ENCODE assay signal across 29 cellular contexts in genomic region chr20:50207026-50207425, GRCh38.
"Had no signal": no experiment of that assay in that cellular context is flagged by ENCODE, and none has a peak within 500 bp of the region (broad histone marks: within the 10 kb centered on the region; RNA-seq: fewer than 3 reads in every experiment).

No MANE protein-coding gene starts in this region.

- H3K36me3 Mint-ChIP-seq: stimulated activated effector memory CD8-positive, alpha-beta T cell treated with anti-CD3 and anti-CD28 coated beads, Interleukin-12 subunit alpha, Interleukin-12 subunit beta, amount 100 ng/mL, for 72 hours had no signal

- H3K4me1 ChIP-seq: parathyroid adenoma, psoas muscle, right lobe of liver, sigmoid colon, suprapubic skin, testis, tibial artery, transverse colon, upper lobe of right lung, uterus had no signal

- H3K9ac ChIP-seq: parathyroid adenoma had no signal

- H3K79me2 ChIP-seq: parathyroid adenoma had no signal

- H3K36me3 ChIP-seq: ovary, right lobe of liver, sigmoid colon, stomach, suprapubic skin, tibial artery, transverse colon, upper lobe of right lung, uterus had no signal

- H3K27ac ChIP-seq: ovary, parathyroid adenoma, psoas muscle, right lobe of liver, sigmoid colon, stomach, suprapubic skin, testis, tibial artery, transverse colon, upper lobe of right lung, uterus had no signal

- DNase-seq: naive B cell; naive thymus-derived CD8-positive, alpha-beta T cell; nephron progenitor cell; occipital lobe; ovary; psoas muscle; right cardiac atrium; sigmoid colon; small intestine; stimulated activated CD4-positive, alpha-beta T cell treated with anti-CD3 and anti-CD28 coated beads, Interleukin-15, amount 100 ng/mL, for 24 hours; stimulated activated CD4-positive, alpha-beta T cell treated with anti-CD3 and anti-CD28 coated beads, Interleukin-2, amount 100 ng/mL, for 24 hours; stimulated activated CD4-positive, alpha-beta T cell treated with anti-CD3 and anti-CD28 coated beads, Interleukin-2, amount 100 ng/mL, for 48 hours; stimulated activated CD4-positive, alpha-beta T cell treated with anti-CD3 and anti-CD28 coated beads, Interleukin-4, amount 100 ng/mL, for 24 hours; stimulated activated naive B cell treated with anti-CD40 and anti-IgM and Interleukin-4, amounts not matched to agents 10 μg/mL and 1 μg/mL and 100 μg/mL, for 72 hours; stimulated activated naive CD4-positive, alpha-beta T cell treated with Interleukin-2 at 50 U/mL for 16 hours; stomach; substantia nigra; testis; tibial artery; transverse colon; upper lobe of right lung; uterus had no signal

- H3K27ac Mint-ChIP-seq: naive thymus-derived CD8-positive, alpha-beta T cell; natural killer cell treated with Interleukin-12 subunit alpha and Interleukin-12 subunit beta and Interleukin-15 and Interleukin-18, amount 100 ng/mL, for 72 hours; nephron progenitor cell; stimulated activated effector memory CD8-positive, alpha-beta T cell treated with anti-CD3 and anti-CD28 coated beads, Interleukin-12 subunit alpha, Interleukin-12 subunit beta, amount 100 ng/mL, for 72 hours; stimulated activated naive B cell treated with anti-CD40 and anti-IgM and Interleukin-4, amounts not matched to agents 10 μg/mL and 1 μg/mL and 100 μg/mL, for 72 hours; stimulated activated naive CD8-positive, alpha-beta T cell treated with anti-CD3 and anti-CD28 coated beads, Interleukin-15, Interleukin-2, amounts not matched to agents 100 ng/mL and 50 ng/mL, for 24 hours had no signal

- H3K4me1 Mint-ChIP-seq: naive B cell; nephron progenitor cell; stimulated activated naive B cell treated with anti-CD40 and anti-IgM and Interleukin-4, amounts not matched to agents 10 μg/mL and 1 μg/mL and 100 μg/mL, for 72 hours had no signal

- H3K4me3 Mint-ChIP-seq: naive B cell; naive thymus-derived CD8-positive, alpha-beta T cell; natural killer cell treated with Interleukin-12 subunit alpha and Interleukin-12 subunit beta and Interleukin-15 and Interleukin-18, amount 100 ng/mL, for 72 hours; nephron progenitor cell; neural crest cell; stimulated activated effector memory CD8-positive, alpha-beta T cell treated with anti-CD3 and anti-CD28 coated beads, Interleukin-12 subunit alpha, Interleukin-12 subunit beta, amount 100 ng/mL, for 72 hours; stimulated activated naive B cell treated with anti-CD40 and anti-IgM and Interleukin-4, amounts not matched to agents 10 μg/mL and 1 μg/mL and 100 μg/mL, for 72 hours; stimulated activated naive CD8-positive, alpha-beta T cell treated with anti-CD3 and anti-CD28 coated beads, Interleukin-15, Interleukin-2, amounts not matched to agents 100 ng/mL and 50 ng/mL, for 24 hours had no signal

- H3K9me3 ChIP-seq: ovary, psoas muscle, right lobe of liver, sigmoid colon, stomach, suprapubic skin, testis, tibial artery, transverse colon, upper lobe of right lung had no signal

- H2AFZ ChIP-seq: parathyroid adenoma had no signal

- H3K27me3 ChIP-seq: ovary, right lobe of liver, sigmoid colon, stomach, suprapubic skin, testis, tibial artery, transverse colon, upper lobe of right lung, uterus had no signal

- H3K4me3 ChIP-seq: ovary, psoas muscle, right lobe of liver, sigmoid colon, stomach, suprapubic skin, testis, tibial artery, transverse colon, upper lobe of right lung, uterus had no signal
